8 cellular contexts compared by ENCODE assay signal in genomic region chr16:87862597-87863326, GRCh38. TPM values are rescaled to one million over a fixed set of nuclear protein-coding genes. Genes with fewer than 3 reads are reported as not detected.
A peak's percentile ranks its signal among the peaks of the same experiment; 100 is the strongest.
DNase-seq lines count a peak whose midpoint lies in the region; ATAC-seq and TF ChIP-seq lines count a peak whose summit lies in the region.
"Not testable (repeated sequence)": the region's sequence is repeated elsewhere in the genome, so short reads cannot be mapped to it uniquely, and the experiment has no call there.

No MANE protein-coding gene starts in this region.

- H3K4me3 ChIP-seq in MG63, result peak overlapping the region; percentile 77
- H3K4me3 ChIP-seq in right cardiac atrium (ENCODE audit: low read length); psoas muscle; stomach smooth muscle (ENCODE audit: low read length in 2 of 2): not testable (repeated sequence)

- not testable (repeated sequence) for ATAC-seq in right cardiac atrium, psoas muscle

- not testable (repeated sequence) for H3K27me3 ChIP-seq in MG63; right cardiac atrium (ENCODE audit: control insufficient read depth, insufficient read depth); psoas muscle (ENCODE audit: insufficient read depth in 3 of 3, low read length in 2 of 3); stomach smooth muscle (ENCODE audit: control insufficient read depth in 1 of 2, insufficient read depth in 2 of 2, low read length in 2 of 2)

- H3K27ac ChIP-seq in C4-2B, result peak overlapping the region; percentile 68
- H3K27ac ChIP-seq in right cardiac atrium (ENCODE audit: low read length), result peak overlapping the region; percentile 51
- peak overlapping the region; percentile 96 for H3K27ac ChIP-seq in psoas muscle
- H3K27ac ChIP-seq in stomach smooth muscle (ENCODE audit: low read length), result peak overlapping the region; percentile 58

- H3K27me3 Mint-ChIP-seq in T-helper 2 cell treated with Interferon-gamma antibody and Interleukin-4, amounts not matched to agents 5 μg/mL and 100 μg/mL, for 36 hours (ENCODE audit: low read depth); chondrocyte (ENCODE audit: low read depth): not testable (repeated sequence)

- TF ChIP-seq CTCF in C4-2B (conservative IDR thresholded peaks at IDR 0.05); chondrocyte (IDR thresholded peaks at IDR 0.05); psoas muscle (IDR thresholded peaks at IDR 0.05): not testable (repeated sequence)

- 79% methylated on average over 26 of the region's 26 CpGs for WGBS in right cardiac atrium
- WGBS in psoas muscle, 3 donors, result 54 to 79% (median 58%) methylated on average over 18 to 26 of the region's 26 CpGs

- not testable (repeated sequence) for H3K4me1 ChIP-seq in right cardiac atrium (ENCODE audit: control insufficient read depth, insufficient read depth, low read length)
- H3K4me1 ChIP-seq in psoas muscle (peaks cover 16% of the 10 kb centered on the region), stomach smooth muscle (ENCODE audit: control insufficient read depth, insufficient read depth, low read length) (peaks cover 63% of the 10 kb centered on the region)

- peaks cover 50% of the 10 kb centered on the region for H3K4me1 Mint-ChIP-seq in T-helper 2 cell treated with Interferon-gamma antibody and Interleukin-4, amounts not matched to agents 5 μg/mL and 100 μg/mL, for 36 hours (ENCODE audit: low read depth)
- H3K4me1 Mint-ChIP-seq in chondrocyte (ENCODE audit: low read depth), result peaks cover 80% of the 10 kb centered on the region

- H3K9me3 Mint-ChIP-seq in T-helper 2 cell treated with Interferon-gamma antibody and Interleukin-4, amounts not matched to agents 5 μg/mL and 100 μg/mL, for 36 hours; chondrocyte (ENCODE audit: low read depth): not testable (repeated sequence)

- intact Hi-C loops in right cardiac atrium (cut with DNase I); psoas muscle (cut with DNase I): not testable (repeated sequence)

- H3K9ac ChIP-seq in stomach smooth muscle (ENCODE audit: low read length in 2 of 2), result not testable (repeated sequence)

- DNase-seq in MG63; T-helper 2 cell treated with Interferon-gamma antibody and Interleukin-4, amounts not matched to agents 5 μg/mL and 100 μg/mL, for 36 hours (ENCODE audit: low spot score); chondrocyte (ENCODE audit: low spot score); psoas muscle: not testable (repeated sequence)
- peak; percentile 3 for DNase-seq in activated naive CD4-positive, alpha-beta T cell treated with Interleukin-2 at 50 U/mL for 16 hours
- DNase-seq in right cardiac atrium, result peak in 1 of 3 donors; percentile 52

- H3K36me3 Mint-ChIP-seq in T-helper 2 cell treated with Interferon-gamma antibody and Interleukin-4, amounts not matched to agents 5 μg/mL and 100 μg/mL, for 36 hours (ENCODE audit: low read depth), result peaks cover 62% of the 10 kb centered on the region
- peaks cover 17% of the 10 kb centered on the region for H3K36me3 Mint-ChIP-seq in chondrocyte (ENCODE audit: low read depth)

- not testable (repeated sequence) for H3K9me3 ChIP-seq in MG63; right cardiac atrium (ENCODE audit: control insufficient read depth, low read length); psoas muscle; stomach smooth muscle (ENCODE audit: control insufficient read depth in 2 of 2, low read length in 2 of 2)

- not testable (repeated sequence) for H3K4me3 Mint-ChIP-seq in T-helper 2 cell treated with Interferon-gamma antibody and Interleukin-4, amounts not matched to agents 5 μg/mL and 100 μg/mL, for 36 hours; chondrocyte (ENCODE audit: unreplicated experiment)

- peaks cover 73% of the 10 kb centered on the region for H3K36me3 ChIP-seq in MG63
- H3K36me3 ChIP-seq in psoas muscle (ENCODE audit: insufficient read depth in 1 of 2, low read depth in 1 of 2); stomach smooth muscle (ENCODE audit: control insufficient read depth in 2 of 2, insufficient read depth in 2 of 2, low read length in 2 of 2): not testable (repeated sequence)

- peak overlapping the region; percentile 67 for H3K27ac Mint-ChIP-seq in T-helper 2 cell treated with Interferon-gamma antibody and Interleukin-4, amounts not matched to agents 5 μg/mL and 100 μg/mL, for 36 hours
- peak overlapping the region; percentile 59 for H3K27ac Mint-ChIP-seq in chondrocyte (ENCODE audit: unreplicated experiment)

RNA-seq across cellular contexts. Expression of gene SLC7A5, which starts 6.5 kb away (rescaled TPM):
- total RNA-seq in MG63 (2014; rRNA removed; shearing (Covaris generic); ENCODE audit: low replicate concordance), result 75.3 and 110 TPM in 2 replicates
- total RNA-seq in chondrocyte (53.6 to 249 TPM (median 248 TPM) in 3 replicates), right cardiac atrium (10 to 100 TPM in 2 of 4 donors, 1 to 10 TPM in 2; 6.6 to 23.3 (median 10.3) TPM), psoas muscle (10 to 100 TPM in 3 of 4 donors, 1 to 10 TPM in 1; 9.8 to 63.6 (median 28.3) TPM)
- polyA plus RNA-seq in right cardiac atrium (11.6 TPM), psoas muscle (10 to 100 TPM; 16.4 to 28.6 (median 20.2) TPM)
